In the genomic region with DNA sequence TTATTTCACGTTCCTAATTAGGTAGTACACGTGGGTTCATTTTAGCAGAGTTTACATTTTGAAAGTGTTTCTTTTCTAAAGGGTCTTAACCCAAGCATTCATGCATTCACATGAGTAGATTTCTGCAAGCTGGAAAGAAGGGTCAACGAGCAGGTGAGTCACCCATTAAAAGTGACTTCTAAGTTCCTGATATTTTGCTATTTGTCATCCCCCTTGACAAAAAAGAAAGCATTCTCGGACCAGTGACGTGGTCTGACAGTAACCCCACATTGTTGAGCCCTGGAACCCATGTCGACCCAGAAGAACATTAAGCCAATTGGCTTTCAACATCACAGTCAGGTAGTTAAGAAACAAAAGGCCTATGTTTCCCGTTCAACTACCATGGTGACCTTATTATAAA, we compare ENCODE assay signal across 15 cellular contexts. TPM values are rescaled to one million over a fixed set of nuclear protein-coding genes. Genes with fewer than 3 reads are reported as not detected.
A peak's percentile ranks its signal among the peaks of the same experiment; 100 is the strongest.
DNase-seq lines count a peak whose midpoint lies in the region; ATAC-seq and TF ChIP-seq lines count a peak whose summit lies in the region.
"Had no signal": no experiment of that assay in that cellular context is flagged by ENCODE, and none has a peak within 500 bp of the region (broad histone marks: within the 10 kb centered on the region; RNA-seq: fewer than 3 reads in every experiment).

No MANE protein-coding gene starts in this region.

- no peak overlapping the region for H2BK120ac ChIP-seq in mesenchymal stem cell (ENCODE audit: low read depth, low read length)

- H2AK5ac ChIP-seq in mesenchymal stem cell (ENCODE audit: low read length, severe bottlenecking) = no peak overlapping the region

- no peaks in the 10 kb centered on the region for H3K27me3 Mint-ChIP-seq in Caco-2 (ENCODE audit: insufficient read depth, unreplicated experiment)

- no peaks in the 10 kb centered on the region for H3K79me2 ChIP-seq in PC-9 (ENCODE audit: low read depth)

- H3K9me3 ChIP-seq in Caco-2 = peaks cover 6% of the 10 kb centered on the region; the same call in 1 of the 2 replicates
- no peaks in the 10 kb centered on the region for H3K9me3 ChIP-seq in PC-9 (ENCODE audit: insufficient read depth, low read depth)
- no peaks in the 10 kb centered on the region for H3K9me3 ChIP-seq in mesenchymal stem cell (ENCODE audit: control insufficient read depth, low read length)

- peaks cover 11% of the 10 kb centered on the region for H3K9me3 Mint-ChIP-seq in Caco-2 (ENCODE audit: unreplicated experiment)

- 0 out of 2 replicates have a peak overlapping the region, but pooled peaks have one; percentile 1 for H3K4me2 ChIP-seq in PC-9
- H3K4me2 ChIP-seq in mesenchymal stem cell (ENCODE audit: low read length, poor library complexity, severe bottlenecking) = no peak overlapping the region

- H3K4me3 Mint-ChIP-seq in Caco-2 (ENCODE audit: unreplicated experiment) = no peak overlapping the region
- H3K4me3 Mint-ChIP-seq: CD14-positive monocyte; CD8-positive, alpha-beta T cell; HFFc6 had no signal

- H2BK15ac ChIP-seq in mesenchymal stem cell (ENCODE audit: low read depth, poor library complexity, severe bottlenecking) = no peak overlapping the region

- no peak overlapping the region for H3K27ac ChIP-seq in PC-9
- no peak overlapping the region for H3K27ac ChIP-seq in mesenchymal stem cell (ENCODE audit: low read length, poor library complexity, severe bottlenecking)

- H2AFZ ChIP-seq in PC-9 (no peak overlapping the region), mesenchymal stem cell (ENCODE audit: low read depth, low read length) (no peak overlapping the region)

- no peaks in the 10 kb centered on the region for H3K79me1 ChIP-seq in mesenchymal stem cell (replicated peaks; ENCODE audit: low read length, poor library complexity, severe bottlenecking)

- H3K27me3 ChIP-seq in Caco-2 (replicated peaks; ENCODE audit: control insufficient read depth, insufficient read depth, low read length) = no peaks in the 10 kb centered on the region
- H3K27me3 ChIP-seq in PC-9 (ENCODE audit: insufficient read depth, low read depth) = no peaks in the 10 kb centered on the region
- H3K27me3 ChIP-seq in mesenchymal stem cell (ENCODE audit: control insufficient read depth in 1 of 2, insufficient read depth in 1 of 2, low read length in 2 of 2) = peaks cover 0 to 8% of the 10 kb centered on the region in 2 experiments

- H4K8ac ChIP-seq in mesenchymal stem cell (ENCODE audit: low read length) = no peak overlapping the region

- peak overlapping the region; percentile 58 for H3K27ac Mint-ChIP-seq in Caco-2 (ENCODE audit: unreplicated experiment)
- H3K27ac Mint-ChIP-seq: CD14-positive monocyte; CD8-positive, alpha-beta T cell; HFFc6 had no signal

- no peak overlapping the region for H3K4ac ChIP-seq in mesenchymal stem cell (ENCODE audit: low read depth in 1 of 2, low read length in 2 of 2)

- intact Hi-C loops in Caco-2 (cut with micrococcal nuclease; ENCODE audit: unreplicated experiment) = no loop called here
- intact Hi-C loops in PC-9 (cut with micrococcal nuclease; ENCODE audit: unreplicated experiment) = no loop called here

- TF ChIP-seq CTCF in Caco-2 (IDR thresholded peaks at IDR 0.05; ENCODE audit: insufficient read depth in 1 of 2, low read depth in 1 of 2, low read length in 1 of 2, severe bottlenecking in 1 of 2, unreplicated experiment in 1 of 2) = no peak
- no peak for TF ChIP-seq CTCF in PC-9 (conservative IDR thresholded peaks at IDR 0.05)

- CTCF ChIA-PET in Caco-2 (lab: Charles Lee) (no interaction called here), PC-9 (lab: Charles Lee) (interaction anchor here (0.6 kb wide), 1 partner anchor 1023 kb away, joined by 3 read pairs; no protein-coding TSS in a partner anchor)

- H3K36me3 ChIP-seq in Caco-2 (ENCODE audit: control insufficient read depth, insufficient read depth, low read length) = no peaks in the 10 kb centered on the region
- no peaks in the 10 kb centered on the region for H3K36me3 ChIP-seq in PC-9 (ENCODE audit: low read depth)
- H3K36me3 ChIP-seq in mesenchymal stem cell (ENCODE audit: control insufficient read depth in 1 of 2, insufficient read depth in 2 of 2, low read depth in 1 of 2, low read length in 2 of 2) = no peaks in the 10 kb centered on the region

- 37% methylated on average over 6 of the region's 7 CpGs for WGBS in mesenchymal stem cell

- H4K91ac ChIP-seq in mesenchymal stem cell (ENCODE audit: low read length) = no peak overlapping the region

- no peaks in the 10 kb centered on the region for H3K36me3 Mint-ChIP-seq in Caco-2 (ENCODE audit: insufficient read depth, unreplicated experiment)
- H3K36me3 Mint-ChIP-seq: CD14-positive monocyte; CD8-positive, alpha-beta T cell had no signal

- H3F3A ChIP-seq in PC-9 (ENCODE audit: insufficient read depth, low read depth) = no peaks in the 10 kb centered on the region

- H3K9ac ChIP-seq in mesenchymal stem cell (ENCODE audit: low read length) = no peak overlapping the region

- no peak overlapping the region for H3K4me3 ChIP-seq in Caco-2 (ENCODE audit: low read depth, low read length)
- H3K4me3 ChIP-seq in PC-9 = no peak overlapping the region
- no peak overlapping the region for H3K4me3 ChIP-seq in mesenchymal stem cell (ENCODE audit: insufficient read depth in 1 of 2, low read depth in 1 of 2, low read length in 2 of 2)
- H3K4me3 ChIP-seq: K562 had no signal

- ATAC-seq in GM21529 (IDR thresholded peaks at IDR 0.05; ENCODE audit: unreplicated experiment) = no peak
- ATAC-seq: CD8-positive, alpha-beta T cell; K562 had no signal

- H3K4me1 ChIP-seq in Caco-2 = peaks cover 13% of the 10 kb centered on the region
- no peaks in the 10 kb centered on the region for H3K4me1 ChIP-seq in PC-9 (replicated peaks; ENCODE audit: insufficient read depth)
- H3K4me1 ChIP-seq in mesenchymal stem cell (ENCODE audit: control insufficient read depth, insufficient read depth, low read depth, low read length) = no peaks in the 10 kb centered on the region

- H3K4me1 Mint-ChIP-seq in Caco-2 (ENCODE audit: low read depth, unreplicated experiment) = peaks cover 18% of the 10 kb centered on the region
- H3K4me1 Mint-ChIP-seq: CD14-positive monocyte had no signal

- H3K23ac ChIP-seq in mesenchymal stem cell (ENCODE audit: low read length in 2 of 2) = no peak overlapping the region

- POLR2A ChIA-PET in Caco-2 (lab: Charles Lee) (no interaction called here), PC-9 (lab: Charles Lee; ENCODE audit: unreplicated experiment) (no interaction called here)

- DNase-seq in Caco-2 = no peak
- DNase-seq in DMS53 (lab: John Stamatoyannopoulos, UW) = peak; percentile 74
- DNase-seq in PC-9 = no peak
- peak; percentile 56 for DNase-seq in renal cortical epithelial cell (ENCODE audit: low read depth)
- no peak for DNase-seq in mesenchymal stem cell
- DNase-seq: Calu3; CD8-positive, alpha-beta T cell; DMS 273 treated with DMSO at 0.1 percent for 48 hours; HCEC 1CT; HFFc6 had no signal

- no peak overlapping the region for H2BK12ac ChIP-seq in mesenchymal stem cell (ENCODE audit: low read length in 2 of 2)

- no peak overlapping the region for H3K18ac ChIP-seq in mesenchymal stem cell (ENCODE audit: low read depth in 1 of 2, low read length in 2 of 2)

- H2BK5ac ChIP-seq in mesenchymal stem cell (ENCODE audit: low read depth, low read length, poor library complexity, severe bottlenecking) = no peak overlapping the region

- H4K20me1 ChIP-seq in PC-9 (ENCODE audit: insufficient read depth) = no peaks in the 10 kb centered on the region

- BruUV-seq in Caco-2 (replicated peaks; lab: Mats Ljungman, UMichigan) (no TSS peak), PC-9 (replicated peaks; lab: Mats Ljungman, UMichigan) (no TSS peak)

- H3K14ac ChIP-seq in mesenchymal stem cell (ENCODE audit: low read length in 2 of 2) = no peak overlapping the region

- no peaks in the 10 kb centered on the region for H3K9me2 ChIP-seq in PC-9 (ENCODE audit: insufficient read depth)

RNA-seq across cellular contexts. Expression of a gene that starts 49.6 kb away (rescaled TPM):
- total RNA-seq in Caco-2 (2022) = 0.14 and 0.27 TPM in 2 replicates
- not detected in 2 replicates for total RNA-seq in PC-9 (2021)
- 0.10 TPM in 1 of 2 replicates, not detected in the other for total RNA-seq in renal cortical epithelial cell
- 0.07 TPM for polyA plus RNA-seq in mesenchymal stem cell (2013, experiment 1 of 2)
- polyA plus RNA-seq in mesenchymal stem cell (2013, experiment 2 of 2) = 0.04 TPM
- total RNA-seq: A673; CD8-positive, alpha-beta T cell; HFFc6; K562 had no signal
- polyA plus RNA-seq: BJ, CD14-positive monocyte, K562 had no signal

Comparison
In these comparisons a context has a peak if more than half of its experiments do, and no peak if none do; other contexts are left out.
1. DNase-seq: peak in DMS53 (single experiment) and renal cortical epithelial cell (single experiment); none in Caco-2 (0 of 2), PC-9 (0 of 2) and mesenchymal stem cell (single experiment).